24 cellular contexts compared by ENCODE assay signal in genomic region chr16:3728424-3729160, GRCh38.
"Had no signal": no experiment of that assay in that cellular context is flagged by ENCODE, and none has a peak within 500 bp of the region (broad histone marks: within the 10 kb centered on the region; RNA-seq: fewer than 3 reads in every experiment).

No MANE protein-coding gene starts in this region.

- DNase-seq: activated CD4-positive, alpha-beta memory T cell treated with anti-CD3 and anti-CD28 coated beads for 36 hours; activated CD4-positive, alpha-beta T cell treated with anti-CD3 and anti-CD28 coated beads for 48 hours; activated CD8-positive, alpha-beta memory T cell treated with anti-CD3 and anti-CD28 coated beads, Interleukin-2, amount 50 U/mL, for 4 hours; activated effector memory CD4-positive, alpha-beta T cell treated with anti-CD3 and anti-CD28 coated beads, Interleukin-2, amount 50 U/mL, for 16 hours; activated naive CD4-positive, alpha-beta T cell treated with anti-CD3 and anti-CD28 coated beads, Interleukin-2, amount 50 U/mL, for 16 hours; activated naive CD8-positive, alpha-beta T cell treated with anti-CD3 and anti-CD28 coated beads, Interleukin-2, amount 50 U/mL, for 24 hours; activated T-cell treated with anti-CD3 and anti-CD28 coated beads, Interleukin-2, amount 50 U/mL, for 1 hour; amygdala; central memory CD4-positive, alpha-beta T cell; dermis blood vessel endothelial cell; effector CD4-positive, alpha-beta T cell; foreskin keratinocyte; heart right ventricle; mammary epithelial cell; naive B cell; nephron progenitor cell; psoas muscle; stimulated activated CD4-positive, alpha-beta T cell treated with anti-CD3 and anti-CD28 coated beads, Interleukin-12 subunit alpha, Interleukin-12 subunit beta, amount 100 ng/mL, for 4 hours; stimulated activated CD4-positive, alpha-beta T cell treated with anti-CD3 and anti-CD28 coated beads, Interleukin-4, amount 100 ng/mL, for 1 hour; T-helper 17 cell; T1000; tibial artery had no signal

- ATAC-seq: activated naive CD8-positive, alpha-beta T cell treated with anti-CD3 and anti-CD28 coated beads, Interleukin-2, amount 50 U/mL, for 24 hours; foreskin keratinocyte; T-helper 17 cell; upper lobe of right lung had no signal

- H3K4me1 Mint-ChIP-seq: activated naive CD8-positive, alpha-beta T cell treated with anti-CD3 and anti-CD28 coated beads, Interleukin-2, amount 50 U/mL, for 24 hours; nephron progenitor cell had no signal

- H3K4me3 Mint-ChIP-seq: activated CD4-positive, alpha-beta memory T cell treated with anti-CD3 and anti-CD28 coated beads for 36 hours; activated naive CD8-positive, alpha-beta T cell treated with anti-CD3 and anti-CD28 coated beads, Interleukin-2, amount 50 U/mL, for 24 hours; activated T-helper 1 cell treated with anti-CD3 and anti-CD28 coated beads, Interleukin-12 subunit alpha, Interleukin-12 subunit beta, Interleukin-2, Interleukin-4 antibody, amounts not matched to agents 30 ng/mL and 10 ng/mL and 1 ng/mL, durations not matched to agents 14 hours and 24 hours and 36 hours; naive B cell; nephron progenitor cell; T-helper 17 cell had no signal

- H3K27ac Mint-ChIP-seq: activated CD4-positive, alpha-beta memory T cell treated with anti-CD3 and anti-CD28 coated beads for 36 hours; activated naive CD8-positive, alpha-beta T cell treated with anti-CD3 and anti-CD28 coated beads, Interleukin-2, amount 50 U/mL, for 24 hours; activated T-helper 1 cell treated with anti-CD3 and anti-CD28 coated beads, Interleukin-12 subunit alpha, Interleukin-12 subunit beta, Interleukin-2, Interleukin-4 antibody, amounts not matched to agents 30 ng/mL and 10 ng/mL and 1 ng/mL, durations not matched to agents 14 hours and 24 hours and 36 hours; nephron progenitor cell; T-helper 17 cell had no signal

- H3K27me3 Mint-ChIP-seq: activated CD4-positive, alpha-beta memory T cell treated with anti-CD3 and anti-CD28 coated beads for 36 hours; activated naive CD8-positive, alpha-beta T cell treated with anti-CD3 and anti-CD28 coated beads, Interleukin-2, amount 50 U/mL, for 24 hours; naive B cell; T-helper 17 cell had no signal

- H3K9me3 Mint-ChIP-seq: activated CD4-positive, alpha-beta memory T cell treated with anti-CD3 and anti-CD28 coated beads for 36 hours; activated naive CD8-positive, alpha-beta T cell treated with anti-CD3 and anti-CD28 coated beads, Interleukin-2, amount 50 U/mL, for 24 hours; activated T-helper 1 cell treated with anti-CD3 and anti-CD28 coated beads, Interleukin-12 subunit alpha, Interleukin-12 subunit beta, Interleukin-2, Interleukin-4 antibody, amounts not matched to agents 30 ng/mL and 10 ng/mL and 1 ng/mL, durations not matched to agents 14 hours and 24 hours and 36 hours; naive B cell; nephron progenitor cell had no signal
